Comparison of ENCODE assay signal across 8 cellular contexts in genomic region chr16:31202402-31203385, GRCh38. TPM values are rescaled to one million over a fixed set of nuclear protein-coding genes. Genes with fewer than 3 reads are reported as not detected.
DNase-seq lines count a peak whose midpoint lies in the region; ATAC-seq and TF ChIP-seq lines count a peak whose summit lies in the region.

Gene PYCARD, minus strand, starts transcription at chr16:31202760. Its CDS starts 70 bp downstream, at chr16:31202690.

- H3K27ac ChIP-seq in gastrocnemius medialis: peak within 1 kb of the TSS; percentile 42 to 67 (median 53)

- intact Hi-C loops in gastrocnemius medialis (cut with DNase I; ENCODE audit: low total_unique reads): no loop called here

- no peaks in the 10 kb centered on the region for H3K27me3 ChIP-seq in gastrocnemius medialis

- peak within 1 kb of the TSS; percentile 79 for H3K4me3 ChIP-seq in iPS-11a (ENCODE audit: low read depth, low read length)
- peak within 1 kb of the TSS; percentile 59 to 77 (median 62) for H3K4me3 ChIP-seq in gastrocnemius medialis

- TF ChIP-seq POLR2A in gastrocnemius medialis (IDR thresholded peaks at IDR 0.05): no peak

- peak; percentile 34 for ATAC-seq in GM21529 (IDR thresholded peaks at IDR 0.05; ENCODE audit: unreplicated experiment)
- ATAC-seq in gastrocnemius medialis: peak; percentile 22 to 43

- in situ Hi-C loops in gastrocnemius medialis (cut with MboI; ENCODE audit: low sequenced_read_pairs in 4 of 4): loop anchor here in 1 of 4 donors (25.0 kb wide), 1 partner anchor 210 kb away; no protein-coding TSS in a partner anchor

- H3K9me3 ChIP-seq in gastrocnemius medialis: no peaks in the 10 kb centered on the region

- H3K36me3 ChIP-seq in gastrocnemius medialis: peaks cover 0 to 6% of the 10 kb centered on the region in 2 donors

- TF ChIP-seq CTCF in gastrocnemius medialis (IDR thresholded peaks at IDR 0.05 in 4 of 5, conservative IDR thresholded peaks at IDR 0.05 in 1 of 5): no peak

- peak; percentile 68 for DNase-seq in EL
- peak; percentile 44 for DNase-seq in NCI-H2227 (lab: John Stamatoyannopoulos, UW; ENCODE audit: unreplicated experiment)
- peak; percentile 26 for DNase-seq in amniotic epithelial cell (ENCODE audit: low read depth)
- no peak for DNase-seq in gastrocnemius medialis
- no peak for DNase-seq in T-helper 9 cell
- DNase-seq in NCI-H82 (lab: John Stamatoyannopoulos, UW): no peak

- H3K4me1 ChIP-seq in gastrocnemius medialis: peaks cover 9 to 16% of the 10 kb centered on the region in 2 donors

RNA-seq across cellular contexts. Expression of gene PYCARD, which starts in this region (rescaled TPM):
- total RNA-seq in gastrocnemius medialis: 10 to 100 TPM in 1 of 4 donors, 1 to 10 TPM in 3; 1.3 to 16.4 (median 3.7) TPM

Comparison
In these comparisons a context has a peak if more than half of its experiments do, and no peak if none do; other contexts are left out.
1. DNase-seq: peak in EL (single experiment), NCI-H2227 (single experiment) and amniotic epithelial cell (single experiment); none in gastrocnemius medialis (0 of 2), T-helper 9 cell (single experiment) and NCI-H82 (single experiment).